ENCODE assay signal across 6 cellular contexts in the genomic region with DNA sequence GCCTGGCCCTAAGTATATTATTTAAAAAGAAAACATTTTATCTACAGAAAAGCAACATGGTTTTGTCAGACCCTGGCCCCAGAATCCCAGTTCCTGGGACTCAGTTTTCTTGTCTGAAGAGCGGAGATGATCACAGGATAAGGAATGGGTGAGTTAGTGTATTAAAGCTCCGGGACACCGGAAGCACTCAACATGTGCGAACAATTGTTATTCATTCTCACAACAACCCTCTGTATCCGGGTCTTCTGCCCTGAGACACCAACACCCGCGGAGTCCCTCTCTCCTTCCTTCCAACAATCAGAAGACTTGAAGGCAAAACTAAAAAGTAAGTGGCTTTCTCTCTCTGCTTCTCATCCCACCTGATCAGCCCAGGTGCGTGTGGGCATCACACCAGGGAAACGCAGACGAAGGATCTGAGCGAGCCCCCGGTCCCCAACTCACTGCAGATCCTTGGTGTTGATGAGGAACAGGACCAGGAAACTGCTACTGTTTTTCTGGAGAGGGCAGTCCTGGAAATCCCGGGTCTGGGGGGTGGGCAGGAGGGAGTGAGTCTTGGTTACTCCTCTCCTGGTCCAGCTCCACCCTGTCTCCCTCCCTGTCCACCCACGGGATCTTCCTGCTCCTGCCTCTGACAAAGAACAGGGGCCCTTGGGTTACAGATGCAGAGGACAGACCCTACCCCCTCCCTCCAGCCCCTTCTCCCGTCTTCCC. TPM values are rescaled to one million over a fixed set of nuclear protein-coding genes. Genes with fewer than 3 reads are reported as not detected.
DNase-seq lines count a peak whose midpoint lies in the region; ATAC-seq and TF ChIP-seq lines count a peak whose summit lies in the region.

No MANE protein-coding gene starts in this region.

- ATAC-seq in GM19452 (IDR thresholded peaks at IDR 0.05; ENCODE audit: unreplicated experiment) = no peak

- intact Hi-C loops in stomach (cut with DNase I; ENCODE audit: low total_unique reads) = loop anchor here (10.0 kb wide), 1 partner anchor 129 kb away; no protein-coding TSS in a partner anchor

- no peak for TF ChIP-seq POLR2A in stomach (IDR thresholded peaks at IDR 0.05)

- H3K4me1 ChIP-seq in esophagus (ENCODE audit: control insufficient read depth in 2 of 2, insufficient read depth in 2 of 2, low read length in 1 of 2) (peaks cover 0 to 3% of the 10 kb centered on the region in 2 donors), stomach (peaks cover 25 to 51% (median 43%) of the 10 kb centered on the region in 4 donors)

- H3K36me3 Mint-ChIP-seq in activated CD4-positive, alpha-beta T cell treated with anti-CD3 and anti-CD28 coated beads, Interleukin-2, amount 10 ng/mL, durations not matched to agents 7 days and 5 days (ENCODE audit: low read depth) = peaks cover 12% of the 10 kb centered on the region

- H3K27ac Mint-ChIP-seq in activated CD4-positive, alpha-beta T cell treated with anti-CD3 and anti-CD28 coated beads, Interleukin-2, amount 10 ng/mL, durations not matched to agents 7 days and 5 days = peak overlapping the region; percentile 99

- WGBS in esophagus, 2 donors = 73 to 80% methylated on average over 15 of the region's 15 CpGs
- 73 to 83% (median 79%) methylated on average over 15 of the region's 15 CpGs for WGBS in stomach, 5 donors

- H3K4me1 Mint-ChIP-seq in activated CD4-positive, alpha-beta T cell treated with anti-CD3 and anti-CD28 coated beads, Interleukin-2, amount 10 ng/mL, durations not matched to agents 7 days and 5 days = peaks cover 29% of the 10 kb centered on the region

- no peak for TF ChIP-seq CTCF in stomach (IDR thresholded peaks at IDR 0.05)

- H3K9me3 Mint-ChIP-seq in activated CD4-positive, alpha-beta T cell treated with anti-CD3 and anti-CD28 coated beads, Interleukin-2, amount 10 ng/mL, durations not matched to agents 7 days and 5 days = no peaks in the 10 kb centered on the region

- H3K4me3 Mint-ChIP-seq in activated CD4-positive, alpha-beta T cell treated with anti-CD3 and anti-CD28 coated beads, Interleukin-2, amount 10 ng/mL, durations not matched to agents 7 days and 5 days = peak overlapping the region; percentile 95

- H3K27me3 Mint-ChIP-seq in activated CD4-positive, alpha-beta T cell treated with anti-CD3 and anti-CD28 coated beads, Interleukin-2, amount 10 ng/mL, durations not matched to agents 7 days and 5 days = no peaks in the 10 kb centered on the region

- H3K9me3 ChIP-seq in esophagus (ENCODE audit: control insufficient read depth in 2 of 2, insufficient read depth in 1 of 2, low read depth in 1 of 2, low read length in 1 of 2) (peaks cover 0 to 3% of the 10 kb centered on the region in 2 donors), stomach (no peaks in the 10 kb centered on the region)

- H3K4me3 ChIP-seq in esophagus (ENCODE audit: low read depth in 1 of 2, low read length in 2 of 2) (peak overlapping the region in 1 of 2 donors; percentile 83), stomach (no peak overlapping the region)

- POLR2A ChIA-PET in activated CD4-positive, alpha-beta T cell treated with anti-CD3 and anti-CD28 coated beads, Interleukin-2, amount 10 ng/mL, durations not matched to agents 7 days and 5 days (lab: Charles Lee) = no interaction called here

- H3K36me3 ChIP-seq in esophagus (ENCODE audit: control insufficient read depth in 2 of 2, insufficient read depth in 2 of 2, low read length in 1 of 2) = peaks cover 5 to 26% of the 10 kb centered on the region in 2 donors
- peaks cover 10 to 42% (median 37%) of the 10 kb centered on the region in 4 donors for H3K36me3 ChIP-seq in stomach

- TF ChIP-seq EP300 in stomach (IDR thresholded peaks at IDR 0.05) = no peak

- CTCF ChIA-PET in activated CD4-positive, alpha-beta T cell treated with anti-CD3 and anti-CD28 coated beads, Interleukin-2, amount 10 ng/mL, durations not matched to agents 7 days and 5 days (lab: Charles Lee) = interaction anchor here (1.1 to 2.3 kb wide), 3 partner anchors 26 to 65 kb away, joined by 3 to 6 read pairs (median 4); a partner anchor contains a TSS

- no peaks in the 10 kb centered on the region for H3K27me3 ChIP-seq in esophagus (ENCODE audit: control insufficient read depth in 1 of 2, insufficient read depth in 2 of 2, low read length in 2 of 2)
- H3K27me3 ChIP-seq in stomach = no peaks in the 10 kb centered on the region

- DNase-seq in activated CD4-positive, alpha-beta T cell treated with anti-CD3 and anti-CD28 coated beads, Interleukin-2, amount 10 ng/mL, durations not matched to agents 7 days and 5 days = no peak
- DNase-seq in activated CD4-positive, alpha-beta T cell treated with anti-CD3 and anti-CD28 coated beads for 4 hours = no peak
- DNase-seq in stomach (no peak), GM19238 (ENCODE audit: insufficient read length, low spot score) (no peak)

- H3K27ac ChIP-seq in esophagus (ENCODE audit: low read depth in 2 of 2, low read length in 1 of 2) (peak overlapping the region; percentile 14 to 92), stomach (peak overlapping the region in 4 of 5 donors; percentile 93 to 99 (median 97))

RNA-seq across cellular contexts. Expression of a gene that starts 2.0 kb away (rescaled TPM):
- 10 to 100 TPM; 64.6 TPM for total RNA-seq in activated CD4-positive, alpha-beta T cell treated with anti-CD3 and anti-CD28 coated beads, Interleukin-2, amount 10 ng/mL, durations not matched to agents 7 days and 5 days
- 10 to 100 TPM; 55.8 to 93.8 TPM for polyA plus RNA-seq in esophagus
- total RNA-seq in stomach = 10 to 100 TPM; 28.1 to 78.6 (median 54.2) TPM
- polyA plus RNA-seq in stomach = 100 to 1,000 TPM in 1 of 3 donors, 10 to 100 TPM in 2; 59.9 to 132 (median 64.4) TPM

RNA-seq across cellular contexts. Expression of a gene that starts 4.1 kb away (rescaled TPM):
- 10 to 100 TPM; 11.1 to 11.2 TPM for total RNA-seq in activated CD4-positive, alpha-beta T cell treated with anti-CD3 and anti-CD28 coated beads, Interleukin-2, amount 10 ng/mL, durations not matched to agents 7 days and 5 days
- 100 to 1,000 TPM; 191 to 519 TPM for polyA plus RNA-seq in esophagus
- 10 to 100 TPM; 30.1 to 91.5 (median 86.9) TPM for total RNA-seq in stomach
- polyA plus RNA-seq in stomach = 100 to 1,000 TPM in 1 of 3 donors, 10 to 100 TPM in 2; 44.9 to 111 (median 46.8) TPM

RNA-seq across cellular contexts. Expression of a gene that starts 14.9 kb away (rescaled TPM):
- total RNA-seq in activated CD4-positive, alpha-beta T cell treated with anti-CD3 and anti-CD28 coated beads, Interleukin-2, amount 10 ng/mL, durations not matched to agents 7 days and 5 days = not detected
- polyA plus RNA-seq in esophagus (100 to 1,000 TPM in 1 of 2 donors, 10 to 100 TPM in 1; 25.6 to 137 TPM), stomach (100 to 1,000 TPM in 1 of 3 donors, 10 to 100 TPM in 2; 22.8 to 367 (median 75.0) TPM)
- 1,000 to 10,000 TPM in 1 of 5 donors, 100 to 1,000 TPM in 2, 10 to 100 TPM in 2; 35.3 to 1,672 (median 430) TPM for total RNA-seq in stomach

RNA-seq across cellular contexts. Expression of a gene that starts 31.9 kb away (rescaled TPM):
- 10 to 100 TPM; 31.5 to 35.2 TPM for total RNA-seq in activated CD4-positive, alpha-beta T cell treated with anti-CD3 and anti-CD28 coated beads, Interleukin-2, amount 10 ng/mL, durations not matched to agents 7 days and 5 days
- polyA plus RNA-seq in esophagus = 10 to 100 TPM; 29.6 to 48.7 TPM
- total RNA-seq in stomach = 10 to 100 TPM in 4 of 5 donors, 1 to 10 TPM in 1; 8.8 to 71.3 (median 43.0) TPM
- polyA plus RNA-seq in stomach = 10 to 100 TPM; 19.9 to 23.6 (median 20.2) TPM

RNA-seq across cellular contexts. Expression of a gene that starts 37.2 kb away (rescaled TPM):
- 100 to 1,000 TPM; 123 to 132 TPM for total RNA-seq in activated CD4-positive, alpha-beta T cell treated with anti-CD3 and anti-CD28 coated beads, Interleukin-2, amount 10 ng/mL, durations not matched to agents 7 days and 5 days
- 1 to 10 TPM; 1.3 to 8.4 TPM for polyA plus RNA-seq in esophagus
- total RNA-seq in stomach = 100 to 1,000 TPM in 1 of 5 donors, 1 to 10 TPM in 4; 2.2 to 130 (median 4.4) TPM
- polyA plus RNA-seq in stomach = 1 to 10 TPM; 1.7 to 3.7 (median 3.6) TPM

Comparison
In these comparisons a context has a peak if more than half of its experiments do, and no peak if none do; other contexts are left out.
1. RNA of a gene that starts 14.9 kb away (total RNA-seq): 35.3 to 1,672 TPM in stomach; not detected in activated CD4-positive, alpha-beta T cell treated with anti-CD3 and anti-CD28 coated beads, Interleukin-2, amount 10 ng/mL, durations not matched to agents 7 days and 5 days; every median in the first group is over 10 times any median in the second.